7 cellular contexts compared by ENCODE assay signal in genomic region chr2:127024769-127025356, GRCh38.
DNase-seq lines count a peak whose midpoint lies in the region; ATAC-seq lines count a peak whose summit lies in the region.

No MANE protein-coding gene starts in this region.

- H3K4me3 ChIP-seq in iPS DF 6.9 (ENCODE audit: low read length) = peak overlapping the region; percentile 48; the same call in 1 of the 2 replicates

- H3K27me3 ChIP-seq in iPS DF 6.9 (ENCODE audit: control insufficient read depth, insufficient read depth, low read length) = no peaks in the 10 kb centered on the region

- peaks cover 2% of the 10 kb centered on the region; the same call in 1 of the 2 replicates for H3K4me1 ChIP-seq in iPS DF 6.9 (ENCODE audit: control insufficient read depth, insufficient read depth, low read length)

- WGBS in iPS DF 6.9 (ENCODE audit: insufficient coverage, insufficient read length) = no CpG with 5 or more reads among the region's 29 CpGs

- no peaks in the 10 kb centered on the region for H3K9me3 ChIP-seq in iPS DF 6.9 (ENCODE audit: control insufficient read depth, insufficient read depth, low read length)

- ATAC-seq in HG03432 (IDR thresholded peaks at IDR 0.05; ENCODE audit: unreplicated experiment) (peak; percentile 8), GM18907 (IDR thresholded peaks at IDR 0.05; ENCODE audit: unreplicated experiment) (no peak)

- H3K27ac ChIP-seq in angular gyrus (ENCODE audit: low read depth, low read length) (peak overlapping the region; percentile 49), iPS DF 6.9 (ENCODE audit: low read length) (no peak overlapping the region)

- peak; percentile 42 for DNase-seq in GM03348 (ENCODE audit: low spot score)
- DNase-seq in iPS DF 6.9 (ENCODE audit: low read depth, low spot score) = peak; percentile 35
- peak; percentile 86 for DNase-seq in retina
- no peak for DNase-seq in Kasumi-1 (lab: John Stamatoyannopoulos, UW)

- no peaks in the 10 kb centered on the region for H3K36me3 ChIP-seq in iPS DF 6.9 (ENCODE audit: control insufficient read depth, insufficient read depth, low read length)

Comparison
In these comparisons a context has a peak if more than half of its experiments do, and no peak if none do; other contexts are left out.
1. DNase-seq: peak in GM03348 (single experiment), iPS DF 6.9 (single experiment) and retina (single experiment); none in Kasumi-1 (0 of 2).